8 cellular contexts compared by ENCODE assay signal in the genomic region with DNA sequence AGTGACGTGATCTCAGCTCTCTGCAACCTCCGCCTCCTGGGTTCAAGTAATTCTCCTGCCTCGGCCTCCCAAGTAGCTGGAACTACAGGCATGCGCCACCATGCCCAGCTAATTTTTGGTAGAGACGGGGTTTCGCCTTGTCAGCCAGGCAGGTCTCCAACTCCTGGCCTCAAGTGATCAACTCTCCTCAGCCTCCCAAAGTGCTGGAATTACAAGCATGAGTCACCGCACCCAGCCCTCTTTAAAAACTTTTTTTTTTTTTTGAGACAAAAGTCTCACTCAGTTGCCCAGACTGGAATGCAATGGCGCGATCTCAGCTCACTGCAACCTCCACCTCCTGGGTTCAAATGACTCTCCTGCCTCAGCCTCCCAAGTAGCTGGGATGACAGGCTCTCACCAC. TPM values are rescaled to one million over a fixed set of nuclear protein-coding genes. Genes with fewer than 3 reads are reported as not detected.
DNase-seq lines count a peak whose midpoint lies in the region; ATAC-seq, FAIRE-seq and TF ChIP-seq lines count a peak whose summit lies in the region.
"Not testable (repeated sequence)": the region's sequence is repeated elsewhere in the genome, so short reads cannot be mapped to it uniquely, and the experiment has no call there.

No MANE protein-coding gene starts in this region.

- H4K8ac ChIP-seq in trophoblast cell (ENCODE audit: low read depth, low read length): not testable (repeated sequence)

- H3K4ac ChIP-seq in trophoblast cell (ENCODE audit: low read depth, low read length): not testable (repeated sequence)

- BruUV-seq in HCT116 (replicated peaks; lab: Mats Ljungman, UMichigan): not testable (repeated sequence)

- FAIRE-seq in bronchial epithelial cell (lab: Jason Lieb, UNC): not testable (repeated sequence)

- DNase-seq in EH (ENCODE audit: low read depth): peak; percentile 64
- not testable (repeated sequence) for DNase-seq in HCT116 (ENCODE audit: low read depth, low spot score); upper lobe of right lung
- DNase-seq in M059J (ENCODE audit: low read depth): peak; percentile 72
- DNase-seq in adipocyte (ENCODE audit: low read depth): peak; percentile 11
- peak; percentile 50 for DNase-seq in bronchial epithelial cell (ENCODE audit: low read depth)
- peak; percentile 77 for DNase-seq in islet precursor cell
- DNase-seq in trophoblast cell: peak; percentile 76 to 84

- H3K14ac ChIP-seq in trophoblast cell (ENCODE audit: low read length): not testable (repeated sequence)

- not testable (repeated sequence) for H2BK5ac ChIP-seq in trophoblast cell (ENCODE audit: low read depth, low read length, poor library complexity)

- not testable (repeated sequence) for H4K20me1 ChIP-seq in HCT116 (ENCODE audit: insufficient read depth)

- not testable (repeated sequence) for H3K9ac ChIP-seq in HCT116 (ENCODE audit: low read length); adipocyte (ENCODE audit: low read length); trophoblast cell (ENCODE audit: low read length)

- H3K79me2 ChIP-seq in HCT116 (ENCODE audit: insufficient read depth, low read length); trophoblast cell (ENCODE audit: control insufficient read depth, insufficient read depth, low read length, poor library complexity): not testable (repeated sequence)

- ATAC-seq in HCT116 (peak; percentile 73), upper lobe of right lung (peak; percentile 20)

- peak overlapping the region; percentile 44 for H3K4me2 ChIP-seq in HCT116 (ENCODE audit: low read length)
- not testable (repeated sequence) for H3K4me2 ChIP-seq in trophoblast cell (ENCODE audit: low read length)

- H3K18ac ChIP-seq in trophoblast cell (ENCODE audit: low read length): not testable (repeated sequence)

- not testable (repeated sequence) for H2AK5ac ChIP-seq in trophoblast cell (ENCODE audit: low read length)

- 0 out of 4 replicates have a peak overlapping the region, but pooled peaks of 1 of the 2 experiments have one; percentile 4 for H3K4me3 ChIP-seq in HCT116 (replicated peaks in 1 of 2; ENCODE audit: low read depth in 1 of 2, low read length in 2 of 2)
- not testable (repeated sequence) for H3K4me3 ChIP-seq in adipocyte (ENCODE audit: low read length); bronchial epithelial cell (ENCODE audit: low read depth, low read length); trophoblast cell (ENCODE audit: low read depth, low read length); upper lobe of right lung

- H2BK12ac ChIP-seq in trophoblast cell (ENCODE audit: low read length): not testable (repeated sequence)

- peaks cover 26 to 30% of the 10 kb centered on the region in 2 experiments for H3K4me1 ChIP-seq in HCT116 (ENCODE audit: control insufficient read depth in 1 of 2, insufficient read depth in 2 of 2, low read length in 2 of 2)
- not testable (repeated sequence) for H3K4me1 ChIP-seq in adipocyte (ENCODE audit: control insufficient read depth, insufficient read depth, low read length); trophoblast cell (ENCODE audit: control insufficient read depth in 1 of 2, insufficient read depth in 2 of 2, low read length in 2 of 2); upper lobe of right lung

- TF ChIP-seq POLR2A in HCT116 (IDR thresholded peaks at IDR 0.05; ENCODE audit: borderline replicate concordance, extremely low read depth, insufficient read depth, insufficient read length): not testable (repeated sequence)

- not testable (repeated sequence) for TF ChIP-seq RAD21 in HCT116 (IDR thresholded peaks at IDR 0.05; ENCODE audit: low read depth)

- H2AFZ ChIP-seq in HCT116 (ENCODE audit: low read depth, low read length, poor library complexity, severe bottlenecking); trophoblast cell (ENCODE audit: insufficient read depth, low read length, poor library complexity): not testable (repeated sequence)

- H3K79me1 ChIP-seq in trophoblast cell (ENCODE audit: low read length): not testable (repeated sequence)

- H3K36me3 ChIP-seq in HCT116 (ENCODE audit: control insufficient read depth in 1 of 2, insufficient read depth in 2 of 2, low read length in 2 of 2); adipocyte (ENCODE audit: control insufficient read depth, insufficient read depth, low read length, severe bottlenecking); bronchial epithelial cell (ENCODE audit: control insufficient read depth, insufficient read depth, low read length); trophoblast cell (ENCODE audit: control insufficient read depth in 1 of 2, insufficient read depth in 2 of 2, low read length in 2 of 2); upper lobe of right lung: not testable (repeated sequence)

- not testable (repeated sequence) for H4K12ac ChIP-seq in trophoblast cell (ENCODE audit: low read depth, low read length)

- not testable (repeated sequence) for H3K23ac ChIP-seq in trophoblast cell (ENCODE audit: low read length)

- intact Hi-C loops in HCT116 (cut with micrococcal nuclease); upper lobe of right lung (cut with DNase I): not testable (repeated sequence)

- RAD21 ChIA-PET in HCT116 (lab: Charles Lee; ENCODE audit: low non-redundant PET in 1 of 2, low total read pairs in 2 of 2, uncharacterized antibody in 2 of 2, unreplicated experiment in 2 of 2): not testable (repeated sequence)

- not testable (repeated sequence) for H3K9me3 ChIP-seq in HCT116 (ENCODE audit: control insufficient read depth in 1 of 2, insufficient read depth in 1 of 2, low read depth in 1 of 2, low read length in 2 of 2); adipocyte (ENCODE audit: control insufficient read depth, low read length); trophoblast cell (ENCODE audit: insufficient read depth, low read depth, low read length); upper lobe of right lung

- POLR2A ChIA-PET in HCT116 (lab: Charles Lee): not testable (repeated sequence)

- H2BK120ac ChIP-seq in trophoblast cell (ENCODE audit: insufficient read depth, low read length, poor library complexity): not testable (repeated sequence)

- H4K91ac ChIP-seq in trophoblast cell (ENCODE audit: low read depth, low read length): not testable (repeated sequence)

- WGBS in trophoblast cell (ENCODE audit: extremely low coverage, insufficient coverage, insufficient read length): no CpG with 5 or more reads among the region's 9 CpGs

- TF ChIP-seq CTCF in HCT116 (IDR thresholded peaks at IDR 0.05 in 2 of 3, conservative IDR thresholded peaks at IDR 0.05 in 1 of 3; ENCODE audit: borderline replicate concordance in 1 of 3, insufficient read depth in 1 of 3, low read depth in 2 of 3, low read length in 2 of 3); bronchial epithelial cell (IDR thresholded peaks at IDR 0.05; ENCODE audit: insufficient read depth, low read length, severe bottlenecking); upper lobe of right lung (IDR thresholded peaks at IDR 0.05): not testable (repeated sequence)

- CTCF ChIA-PET in HCT116 (lab: Charles Lee): not testable (repeated sequence)

- not testable (repeated sequence) for H3K27ac ChIP-seq in HCT116 (ENCODE audit: low read depth, low read length); trophoblast cell (ENCODE audit: low read depth, low read length); upper lobe of right lung

- not testable (repeated sequence) for H3K9me2 ChIP-seq in HCT116 (ENCODE audit: insufficient read depth)

- not testable (repeated sequence) for H3K27me3 ChIP-seq in HCT116 (ENCODE audit: insufficient read depth, low read length); adipocyte (replicated peaks; ENCODE audit: control insufficient read depth, insufficient read depth, low read length); bronchial epithelial cell (ENCODE audit: control insufficient read depth, insufficient read depth, low read length); trophoblast cell (ENCODE audit: insufficient read depth, low read length); upper lobe of right lung

TF ChIP-seq in HCT116, 20 proteins besides CTCF, POLR2A, EP300 and RAD21:
- TF ChIP-seq FOSL1 (IDR thresholded peaks at IDR 0.05; ENCODE audit: low read depth): peak; percentile 33; the same call in 1 of the 2 replicates

RNA-seq across cellular contexts. Expression of a gene that starts 43.1 kb away (rescaled TPM):
- 9.8 TPM for total RNA-seq in HCT116 (2021; ENCODE audit: unreplicated experiment)
- polyA plus RNA-seq in HCT116 (2012): 7.0 and 7.7 TPM in 2 replicates
- 5.3 and 18.1 TPM in 2 replicates for total RNA-seq in M059J (2014; rRNA removed; shearing (Covaris generic))
- 11.3 and 16.6 TPM in 2 replicates for total RNA-seq in bronchial epithelial cell
- polyA plus RNA-seq in trophoblast cell (2013): 9.8 and 10.3 TPM in 2 replicates
- 49.6 TPM for total RNA-seq in upper lobe of right lung
